ENCODE assay signal across 4 cellular contexts in the genomic region with DNA sequence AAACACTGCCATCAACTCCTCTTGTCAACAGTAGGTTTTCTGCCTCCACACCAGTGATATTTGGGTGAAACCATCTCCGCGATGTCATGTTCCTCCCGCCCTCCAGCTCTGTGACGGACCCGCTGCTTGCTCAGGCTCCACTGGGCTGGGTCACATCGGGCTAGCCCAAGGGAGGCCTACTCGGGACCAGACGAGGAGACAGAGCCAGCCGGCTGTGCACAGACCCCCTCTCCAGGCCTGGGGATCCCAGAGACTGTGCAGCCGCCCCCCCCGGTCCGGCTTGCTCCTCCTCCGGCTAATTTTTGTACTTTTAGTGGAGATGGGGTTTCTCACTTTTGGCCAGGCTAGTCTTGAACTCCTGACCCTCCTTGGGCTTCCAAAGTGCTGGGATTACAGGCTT.
"Had no signal": no experiment of that assay in that cellular context is flagged by ENCODE, and none has a peak within 500 bp of the region (broad histone marks: within the 10 kb centered on the region; RNA-seq: fewer than 3 reads in every experiment).

No MANE protein-coding gene starts in this region.

- ATAC-seq: HepG2, K562 had no signal

- H3K27ac ChIP-seq: HL-60 had no signal

- H3K4me3 ChIP-seq: K562 had no signal

- FAIRE-seq: HepG2, K562 had no signal

- DNase-seq: IMR-90 had no signal
